ENCODE assay signal across 22 cellular contexts in genomic region chr3:117887031-117887430, GRCh38.
DNase-seq lines count a peak whose midpoint lies in the region; FAIRE-seq and TF ChIP-seq lines count a peak whose summit lies in the region.
"Had no signal": no experiment of that assay in that cellular context is flagged by ENCODE, and none has a peak within 500 bp of the region (broad histone marks: within the 10 kb centered on the region; RNA-seq: fewer than 3 reads in every experiment).

No MANE protein-coding gene starts in this region.

- no peak overlapping the region for H2AFZ ChIP-seq in H1 (ENCODE audit: low read length)

- FAIRE-seq in H1 (lab: Jason Lieb, UNC), result no peak
- FAIRE-seq: D721Med, G401.6, GM12891, GM19239 had no signal

- no peak overlapping the region for H3K14ac ChIP-seq in H1 (ENCODE audit: insufficient read length)

- H2BK20ac ChIP-seq in H1 (ENCODE audit: low read length), result no peak overlapping the region

- CTCF ChIA-PET in A673 (lab: Charles Lee), result no interaction called here
- CTCF ChIA-PET in H1 (lab: Charles Lee; ENCODE audit: partially characterized antibody), result no interaction called here

- H4K8ac ChIP-seq in H1 (ENCODE audit: extremely low read depth, insufficient read depth, low read length), result no peak overlapping the region

- H4K91ac ChIP-seq in H1 (replicated peaks; ENCODE audit: insufficient read length, low read length), result no peak overlapping the region

- intact Hi-C loops in A673 (cut with micrococcal nuclease; ENCODE audit: unreplicated experiment) (no loop called here), transverse colon (cut with DNase I; ENCODE audit: low total_unique reads) (no loop called here)

- H3K9me3 ChIP-seq in A673 (ENCODE audit: low read depth, low read length, poor library complexity, severe bottlenecking) (no peaks in the 10 kb centered on the region), H1 (ENCODE audit: insufficient read depth in 2 of 2, low read depth in 1 of 2, low read length in 1 of 2) (no peaks in the 10 kb centered on the region), transverse colon (no peaks in the 10 kb centered on the region)
- H3K9me3 ChIP-seq in BLaER1 treated with 17β-estradiol and CSF1 and Interleukin-3, amounts not matched to agents 10 nM and 100 nM (replicated peaks in 1 of 11), result peaks cover 0 to 19% (median 7%) of the 10 kb centered on the region in 11 experiments; a peak in 13 of 22 replicates
- H3K9me3 ChIP-seq: A549, BE2C, Caco-2 had no signal

- no peak overlapping the region for H2BK5ac ChIP-seq in H1 (ENCODE audit: low read depth, low read length)

- POLR2A ChIA-PET in A673 (lab: Charles Lee; ENCODE audit: low non-redundant PET) (no interaction called here), H1 (lab: Charles Lee; ENCODE audit: partially characterized antibody) (interaction anchor here (0.8 kb wide), 1 partner anchor 8 kb away, joined by 3 read pairs; no protein-coding TSS in a partner anchor)

- H2AK5ac ChIP-seq in H1 (ENCODE audit: low read depth, low read length), result no peak overlapping the region

- H3K79me2 ChIP-seq in H1 (ENCODE audit: control insufficient read depth in 1 of 2, insufficient read depth in 2 of 2, low read length in 2 of 2), result no peaks in the 10 kb centered on the region

- DNase-seq in A673 (ENCODE audit: low spot score), result peak; percentile 24
- DNase-seq in H1 (ENCODE audit: low read depth in 1 of 2, low spot score in 2 of 2), result no peak
- no peak for DNase-seq in transverse colon
- DNase-seq in epidermal melanocyte (ENCODE audit: insufficient read length, low spot score), result no peak
- no peak for DNase-seq in COLO829 (ENCODE audit: low spot score)
- DNase-seq: ACHN; BE2C; C1 segment of cervical spinal cord; Caco-2; Calu3; CD4-positive, alpha-beta memory T cell; CD4-positive, CD25-positive, alpha-beta regulatory T cell; CD8-positive, alpha-beta memory T cell; DMS79 treated with DMSO at 0.1 percent for 48 hours; GF-D8 had no signal

- TF ChIP-seq EP300 in H1 (IDR thresholded peaks at IDR 0.05; ENCODE audit: borderline replicate concordance in 1 of 2, low read depth in 2 of 2, low read length in 2 of 2) (no peak), transverse colon (IDR thresholded peaks at IDR 0.05; ENCODE audit: low read depth) (no peak)

- H3K4me3 ChIP-seq in A673 (ENCODE audit: low read depth, low read length, poor library complexity, severe bottlenecking) (no peak overlapping the region), H1 (ENCODE audit: extremely low read depth in 1 of 4, insufficient read depth in 2 of 4, low read depth in 3 of 4, low read length in 4 of 4) (no peak overlapping the region), transverse colon (no peak overlapping the region)
- no peak overlapping the region for H3K4me3 ChIP-seq in BLaER1 treated with 17β-estradiol and CSF1 and Interleukin-3, amounts not matched to agents 10 nM and 100 nM
- H3K4me3 ChIP-seq: A549 had no signal

- H3K79me1 ChIP-seq in H1 (ENCODE audit: low read depth, low read length), result no peaks in the 10 kb centered on the region

- no peak overlapping the region for H3K4ac ChIP-seq in H1 (replicated peaks; ENCODE audit: insufficient read length, low read depth, low read length)

- peak overlapping the region in 1 of 11 experiments; percentile 30; a peak in 1 of 22 replicates for H3K9ac ChIP-seq in BLaER1 treated with 17β-estradiol and CSF1 and Interleukin-3, amounts not matched to agents 10 nM and 100 nM
- H3K9ac ChIP-seq in H1 (replicated peaks in 1 of 4; ENCODE audit: extremely low read depth in 1 of 4, low read depth in 3 of 4, low read length in 3 of 4), result no peak overlapping the region

- TF ChIP-seq RAD21 in H1 (IDR thresholded peaks at IDR 0.05 in 1 of 2, conservative IDR thresholded peaks at IDR 0.05 in 1 of 2; ENCODE audit: low read depth in 2 of 2, low read length in 2 of 2), result no peak

- no peak overlapping the region for H3K18ac ChIP-seq in H1 (ENCODE audit: extremely low read depth, low read length)

- no peak overlapping the region for H3K56ac ChIP-seq in H1 (replicated peaks; ENCODE audit: insufficient read length, low read depth, low read length)

- peak overlapping the region; percentile 54 for H2BK120ac ChIP-seq in H1 (replicated peaks; ENCODE audit: low read depth, low read length)

- H3K23ac ChIP-seq in H1 (ENCODE audit: insufficient read length), result no peak overlapping the region

- H3K4me2 ChIP-seq in BLaER1 treated with 17β-estradiol and CSF1 and Interleukin-3, amounts not matched to agents 10 nM and 100 nM, result peak overlapping the region in 10 of 11 experiments; percentile 18 to 76 (median 68); a peak in 19 of 22 replicates
- H3K4me2 ChIP-seq in H1 (ENCODE audit: insufficient read depth in 1 of 2, low read depth in 2 of 2, low read length in 2 of 2), result no peak overlapping the region
- H3K4me2 ChIP-seq: A549 had no signal

- no peak overlapping the region for H2BK12ac ChIP-seq in H1 (ENCODE audit: low read depth, low read length)

- TF ChIP-seq CTCF in A673 (conservative IDR thresholded peaks at IDR 0.05; ENCODE audit: low read depth, low read length) (no peak), H1 (IDR thresholded peaks at IDR 0.05; ENCODE audit: control extremely low read depth in 1 of 3, insufficient read depth in 1 of 3, low read depth in 1 of 3, low read length in 3 of 3) (no peak), transverse colon (IDR thresholded peaks at IDR 0.05) (no peak)

- H4K20me1 ChIP-seq in BLaER1 treated with 17β-estradiol and CSF1 and Interleukin-3, amounts not matched to agents 10 nM and 100 nM, result no peaks in the 10 kb centered on the region
- no peaks in the 10 kb centered on the region for H4K20me1 ChIP-seq in H1 (replicated peaks in 1 of 2; ENCODE audit: control insufficient read depth in 1 of 2, insufficient read depth in 2 of 2, low read length in 2 of 2)

- no peaks in the 10 kb centered on the region for H3K27me3 ChIP-seq in A673 (replicated peaks; ENCODE audit: insufficient read depth, low read depth, low read length, poor library complexity)
- H3K27me3 ChIP-seq in BLaER1 treated with 17β-estradiol and CSF1 and Interleukin-3, amounts not matched to agents 10 nM and 100 nM, result no peaks in the 10 kb centered on the region
- no peaks in the 10 kb centered on the region for H3K27me3 ChIP-seq in H1 (replicated peaks in 1 of 4; ENCODE audit: control insufficient read depth in 3 of 4, extremely low read depth in 1 of 4, insufficient read depth in 3 of 4, low read length in 3 of 4)
- no peaks in the 10 kb centered on the region for H3K27me3 ChIP-seq in transverse colon
- H3K27me3 ChIP-seq: BE2C had no signal

- BruUV-seq in A673 (replicated peaks; lab: Mats Ljungman, UMichigan), result no TSS peak

- no peak overlapping the region for H2BK15ac ChIP-seq in H1 (ENCODE audit: low read length)

- peaks cover 28% of the 10 kb centered on the region for H3K4me1 ChIP-seq in A673 (ENCODE audit: insufficient read depth, low read length, poor library complexity, severe bottlenecking)
- peaks cover 17 to 62% (median 53%) of the 10 kb centered on the region in 10 experiments for H3K4me1 ChIP-seq in BLaER1 treated with 17β-estradiol and CSF1 and Interleukin-3, amounts not matched to agents 10 nM and 100 nM
- no peaks in the 10 kb centered on the region for H3K4me1 ChIP-seq in H1 (replicated peaks in 1 of 4; ENCODE audit: control insufficient read depth in 3 of 4, insufficient read depth in 4 of 4, low read length in 3 of 4)
- H3K4me1 ChIP-seq in transverse colon, result no peaks in the 10 kb centered on the region
- H3K4me1 ChIP-seq: A549, Caco-2 had no signal

- in situ Hi-C loops in transverse colon (cut with MboI; ENCODE audit: low pct_ligation_motif_present in 1 of 4, low pct_unique_long_range_greater_than_20kb in 1 of 4, low sequenced_read_pairs in 3 of 4), result no loop called here

- no peak overlapping the region for H4K5ac ChIP-seq in H1 (ENCODE audit: insufficient read length, low read depth, low read length)

- 92% methylated on average over 3 of the region's 3 CpGs; no CpG with 5 or more reads in 1 of the 2 experiments for WGBS in H1 (ENCODE audit: extremely low coverage in 1 of 2, insufficient coverage in 1 of 2, insufficient read length in 1 of 2, insufficient replicate concordance in 2 of 2, low coverage in 1 of 2, low lambda C conversion rate in 2 of 2, missing lambda C conversion rate in 1 of 2), 2 experiments
- WGBS in transverse colon (ENCODE audit: low coverage in 1 of 2), 2 donors, result 78 to 97% methylated on average over 3 of the region's 3 CpGs

- H3K36me3 ChIP-seq in A673 (ENCODE audit: insufficient read depth, low read length, poor library complexity, severe bottlenecking) (no peaks in the 10 kb centered on the region), H1 (ENCODE audit: control insufficient read depth in 2 of 4, insufficient read depth in 4 of 4, low read length in 3 of 4) (no peaks in the 10 kb centered on the region), transverse colon (no peaks in the 10 kb centered on the region)
- H3K36me3 ChIP-seq in BLaER1 treated with 17β-estradiol and CSF1 and Interleukin-3, amounts not matched to agents 10 nM and 100 nM, result no peaks in the 10 kb centered on the region

- TF ChIP-seq POLR2A in H1 (IDR thresholded peaks at IDR 0.05; ENCODE audit: control extremely low read depth in 1 of 2, low read depth in 2 of 2, low read length in 2 of 2), result no peak
- no peak for TF ChIP-seq POLR2A in transverse colon (IDR thresholded peaks at IDR 0.05)

- no peak overlapping the region for H3K27ac ChIP-seq in A673 (ENCODE audit: low read depth, low read length, poor library complexity, severe bottlenecking)
- peak overlapping the region in 6 of 11 experiments; percentile 37 to 83 (median 56); a peak in 11 of 22 replicates for H3K27ac ChIP-seq in BLaER1 treated with 17β-estradiol and CSF1 and Interleukin-3, amounts not matched to agents 10 nM and 100 nM
- H3K27ac ChIP-seq in H1 (ENCODE audit: low read depth, low read length), result no peak overlapping the region
- H3K27ac ChIP-seq in transverse colon, result no peak overlapping the region
- H3K27ac ChIP-seq: 22Rv1, A549 had no signal

- no peaks in the 10 kb centered on the region for H3K23me2 ChIP-seq in H1 (ENCODE audit: low read depth, low read length)

TF ChIP-seq in H1, 55 proteins besides CTCF, POLR2A, EP300 and RAD21 (continues in another document):
- TF ChIP-seq JUN (IDR thresholded peaks at IDR 0.05; ENCODE audit: low read depth, low read length) (no peak), POU5F1 (IDR thresholded peaks at IDR 0.05; ENCODE audit: low read depth, low read length) (no peak), HDAC6 (IDR thresholded peaks at IDR 0.05; ENCODE audit: low read depth, low read length) (no peak), TBP (IDR thresholded peaks at IDR 0.05; ENCODE audit: low read depth, low read length) (no peak)
- TF ChIP-seq, protein P1, sequence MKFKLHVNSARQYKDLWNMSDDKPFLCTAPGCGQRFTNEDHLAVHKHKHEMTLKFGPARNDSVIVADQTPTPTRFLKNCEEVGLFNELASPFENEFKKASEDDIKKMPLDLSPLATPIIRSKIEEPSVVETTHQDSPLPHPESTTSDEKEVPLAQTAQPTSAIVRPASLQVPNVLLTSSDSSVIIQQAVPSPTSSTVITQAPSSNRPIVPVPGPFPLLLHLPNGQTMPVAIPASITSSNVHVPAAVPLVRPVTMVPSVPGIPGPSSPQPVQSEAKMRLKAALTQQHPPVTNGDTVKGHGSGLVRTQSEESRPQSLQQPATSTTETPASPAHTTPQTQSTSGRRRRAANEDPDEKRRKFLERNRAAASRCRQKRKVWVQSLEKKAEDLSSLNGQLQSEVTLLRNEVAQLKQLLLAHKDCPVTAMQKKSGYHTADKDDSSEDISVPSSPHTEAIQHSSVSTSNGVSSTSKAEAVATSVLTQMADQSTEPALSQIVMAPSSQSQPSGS (IDR thresholded peaks at IDR 0.05; ENCODE audit: low read length), result no peak

Comparison
In these comparisons a context has a peak if more than half of its experiments do, and no peak if none do; other contexts are left out.
1. H3K27ac ChIP-seq: peak in BLaER1 treated with 17β-estradiol and CSF1 and Interleukin-3, amounts not matched to agents 10 nM and 100 nM (6 of 11); none in A673 (single experiment), H1 (single experiment) and transverse colon (0 of 4).
2. H3K4me2 ChIP-seq: peak in BLaER1 treated with 17β-estradiol and CSF1 and Interleukin-3, amounts not matched to agents 10 nM and 100 nM (10 of 11); none in H1 (0 of 2).